ENCODE assay signal across 1 cellular context in genomic region chr3:38276081-38276916, GRCh38.
TF ChIP-seq lines count a peak whose summit lies in the region.

No MANE protein-coding gene starts in this region.

TF ChIP-seq in IMR-90, 13 proteins besides CTCF, POLR2A, EP300 and RAD21 (continued from another document):
- TF ChIP-seq USF2 (IDR thresholded peaks at IDR 0.05; ENCODE audit: low read depth, low read length) (no peak), BHLHE40 (IDR thresholded peaks at IDR 0.05; ENCODE audit: low read depth, low read length) (no peak), SMC3 (IDR thresholded peaks at IDR 0.05; ENCODE audit: low read depth, low read length) (no peak), CEBPB (IDR thresholded peaks at IDR 0.05; ENCODE audit: low read depth, low read length) (no peak), MXI1 (IDR thresholded peaks at IDR 0.05; ENCODE audit: borderline replicate concordance, low read depth, low read length) (no peak), MAZ (IDR thresholded peaks at IDR 0.05; ENCODE audit: borderline replicate concordance, low read depth, low read length) (no peak), MAFK (IDR thresholded peaks at IDR 0.05; ENCODE audit: low read depth, low read length) (no peak), FOS (IDR thresholded peaks at IDR 0.05; ENCODE audit: low read depth, low read length) (no peak), CHD1 (IDR thresholded peaks at IDR 0.05; ENCODE audit: low read depth, low read length) (no peak), RFX5 (IDR thresholded peaks at IDR 0.05; ENCODE audit: low read depth, low read length) (no peak)
